21 cellular contexts compared by ENCODE assay signal in the genomic region with DNA sequence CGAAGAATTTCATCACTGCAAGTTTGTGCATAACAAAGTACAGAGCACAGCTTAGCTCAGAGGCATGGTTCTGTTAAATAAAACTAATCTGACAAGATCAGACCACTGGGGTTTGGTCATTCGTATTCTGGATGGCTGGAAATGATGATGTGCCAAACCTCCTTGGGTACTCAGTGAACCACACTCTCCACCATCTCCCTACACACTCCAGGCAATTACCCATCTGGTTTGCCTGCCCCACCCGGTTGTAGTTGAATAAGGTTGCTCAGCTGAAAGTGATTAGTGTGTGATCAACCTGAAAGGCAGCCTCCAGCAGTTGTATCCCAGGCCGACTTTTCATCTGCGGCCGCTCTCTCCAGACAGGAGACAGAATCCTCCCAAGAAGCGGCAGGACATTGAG.
DNase-seq lines count a peak whose midpoint lies in the region; ATAC-seq and TF ChIP-seq lines count a peak whose summit lies in the region.
"Had no signal": no experiment of that assay in that cellular context is flagged by ENCODE, and none has a peak within 500 bp of the region (broad histone marks: within the 10 kb centered on the region; RNA-seq: fewer than 3 reads in every experiment).

No MANE protein-coding gene starts in this region.

- H3K4me1 ChIP-seq in IMR-90 (ENCODE audit: control insufficient read depth, insufficient read depth, low read length): peaks cover 3% of the 10 kb centered on the region; the same call in 1 of the 2 replicates
- H3K4me1 ChIP-seq in adipocyte (ENCODE audit: control insufficient read depth, insufficient read depth, low read length): no peaks in the 10 kb centered on the region
- H3K4me1 ChIP-seq: BLaER1, thyroid gland had no signal

- peaks cover 13% of the 10 kb centered on the region for H3K9me3 Mint-ChIP-seq in activated CD4-positive, alpha-beta T cell treated with anti-CD3 and anti-CD28 coated beads, Interleukin-2, amount 10 ng/mL, durations not matched to agents 7 days and 5 days
- H3K9me3 Mint-ChIP-seq: memory B cell had no signal

- H4K20me1 ChIP-seq in IMR-90 (ENCODE audit: insufficient read depth, low read length): no peaks in the 10 kb centered on the region
- H4K20me1 ChIP-seq: BLaER1 had no signal

- H3K27me3 Mint-ChIP-seq in activated CD4-positive, alpha-beta T cell treated with anti-CD3 and anti-CD28 coated beads, Interleukin-2, amount 10 ng/mL, durations not matched to agents 7 days and 5 days: no peaks in the 10 kb centered on the region

- no peaks in the 10 kb centered on the region for H3K79me1 ChIP-seq in IMR-90 (ENCODE audit: low read depth in 1 of 2, low read length in 2 of 2)

- H3K4me1 Mint-ChIP-seq in activated CD4-positive, alpha-beta T cell treated with anti-CD3 and anti-CD28 coated beads, Interleukin-2, amount 10 ng/mL, durations not matched to agents 7 days and 5 days: no peaks in the 10 kb centered on the region
- H3K4me1 Mint-ChIP-seq: memory B cell, natural killer cell had no signal

- no peak overlapping the region for H2AK5ac ChIP-seq in IMR-90 (ENCODE audit: low read depth, low read length)

- no peak overlapping the region for H3K4me3 Mint-ChIP-seq in activated CD4-positive, alpha-beta T cell treated with anti-CD3 and anti-CD28 coated beads, Interleukin-2, amount 10 ng/mL, durations not matched to agents 7 days and 5 days
- H3K4me3 Mint-ChIP-seq: memory B cell, natural killer cell had no signal

- no peak for TF ChIP-seq CTCF in IMR-90 (conservative IDR thresholded peaks at IDR 0.05; ENCODE audit: low read depth, low read length)

- H4K8ac ChIP-seq in IMR-90 (ENCODE audit: low read depth in 2 of 2, low read length in 2 of 2): no peak overlapping the region

- no TSS peak for BruUV-seq in IMR-90 (replicated peaks; lab: Mats Ljungman, UMichigan)

- no peak overlapping the region for H2BK15ac ChIP-seq in IMR-90 (ENCODE audit: low read depth, low read length)

- TF ChIP-seq POLR2A in IMR-90 (IDR thresholded peaks at IDR 0.05; ENCODE audit: low read depth, low read length): no peak

- H3K18ac ChIP-seq in IMR-90 (ENCODE audit: low read depth, low read length): no peak overlapping the region

- no peak overlapping the region for H4K91ac ChIP-seq in IMR-90 (ENCODE audit: insufficient read depth, low read depth, low read length)

- H3K4me3 ChIP-seq in IMR-90 (ENCODE audit: insufficient read depth, low read depth, low read length): no peak overlapping the region
- no peak overlapping the region for H3K4me3 ChIP-seq in adipocyte (ENCODE audit: low read length)
- H3K4me3 ChIP-seq: adrenal gland, BLaER1, skin epidermis, thyroid gland had no signal

- H2AK9ac ChIP-seq in IMR-90 (replicated peaks; ENCODE audit: low read depth, low read length, poor library complexity): no peak overlapping the region

- CTCF ChIA-PET in IMR-90 (lab: Yijun Ruan, JAX): no interaction called here
- CTCF ChIA-PET in activated CD4-positive, alpha-beta T cell treated with anti-CD3 and anti-CD28 coated beads, Interleukin-2, amount 10 ng/mL, durations not matched to agents 7 days and 5 days (lab: Charles Lee): interaction anchor here (0.6 kb wide), 1 partner anchor 172 kb away, joined by 4 read pairs; no protein-coding TSS in a partner anchor

- no peak for TF ChIP-seq RAD21 in IMR-90 (IDR thresholded peaks at IDR 0.05; ENCODE audit: low read length)

- POLR2A ChIA-PET in IMR-90 (lab: Charles Lee; ENCODE audit: unreplicated experiment): no interaction called here
- POLR2A ChIA-PET in activated CD4-positive, alpha-beta T cell treated with anti-CD3 and anti-CD28 coated beads, Interleukin-2, amount 10 ng/mL, durations not matched to agents 7 days and 5 days (lab: Charles Lee): no interaction called here

- 93% methylated on average over 3 of the region's 7 CpGs; no CpG with 5 or more reads in 1 of the 2 experiments for WGBS in IMR-90 (ENCODE audit: extremely low coverage in 2 of 2, insufficient read length in 1 of 2), 2 experiments

- DNase-seq in IMR-90 (no peak), adipocyte (ENCODE audit: low read depth) (peak; percentile 92), glomerular visceral epithelial cell (ENCODE audit: extremely low spot score) (peak; percentile 7), activated T-cell treated with anti-CD3 and anti-CD28 coated beads for 4 hours (no peak), LoVo (ENCODE audit: low spot score) (no peak)
- DNase-seq in activated CD4-positive, alpha-beta T cell treated with anti-CD3 and anti-CD28 coated beads, Interleukin-2, amount 10 ng/mL, durations not matched to agents 7 days and 5 days: no peak
- DNase-seq: activated CD4-positive, alpha-beta T cell treated with anti-CD3 and anti-CD28 coated beads for 48 hours; activated effector memory CD4-positive, alpha-beta T cell treated with anti-CD3 and anti-CD28 coated beads, Interleukin-2, amount 50 U/mL, for 16 hours; adrenal gland; Kasumi-1; natural killer cell; NCI-H1105 treated with DMSO at 0.1 percent for 48 hours; NCI-H524 treated with DMSO at 0.1 percent for 48 hours; Right ventricle myocardium superior; stimulated activated naive CD8-positive, alpha-beta T cell treated with anti-CD3 and anti-CD28 coated beads, Interleukin-15, Interleukin-2, amounts not matched to agents 100 U/mL and 50 U/mL, for 24 hours; T-helper 1 cell; thyroid gland had no signal

- H3K9ac ChIP-seq in IMR-90 (ENCODE audit: low read depth, low read length): no peak overlapping the region
- no peak overlapping the region for H3K9ac ChIP-seq in adipocyte (ENCODE audit: low read length)
- H3K9ac ChIP-seq: BLaER1 had no signal

- dilution Hi-C loops in IMR-90 (cut with HindIII; ENCODE audit: low sequenced_read_pairs, unreplicated experiment): no loop called here

- H2BK20ac ChIP-seq in IMR-90 (ENCODE audit: low read depth, low read length): no peak overlapping the region; the same call in 1 of the 2 replicates

- H3K36me3 Mint-ChIP-seq in activated CD4-positive, alpha-beta T cell treated with anti-CD3 and anti-CD28 coated beads, Interleukin-2, amount 10 ng/mL, durations not matched to agents 7 days and 5 days (ENCODE audit: low read depth): no peaks in the 10 kb centered on the region
- H3K36me3 Mint-ChIP-seq: memory B cell had no signal

- no peak overlapping the region for H3K4me2 ChIP-seq in IMR-90 (ENCODE audit: low read depth, low read length)
- H3K4me2 ChIP-seq: BLaER1 had no signal

- H3K4ac ChIP-seq in IMR-90 (ENCODE audit: low read depth, low read length): peak overlapping the region; percentile 15; the same call in 1 of the 2 replicates

- H2BK120ac ChIP-seq in IMR-90 (ENCODE audit: low read depth, low read length): 0 out of 2 replicates have a peak overlapping the region, but pooled peaks have one; percentile 5

- H3K9me3 ChIP-seq in IMR-90 (ENCODE audit: control insufficient read depth, insufficient read depth, low read length): peaks cover 2% of the 10 kb centered on the region; the same call in 1 of the 2 replicates
- H3K9me3 ChIP-seq in adipocyte (ENCODE audit: control insufficient read depth, low read length): peaks cover 3% of the 10 kb centered on the region
- H3K9me3 ChIP-seq: adrenal gland, thyroid gland had no signal

- H3K27ac Mint-ChIP-seq in activated CD4-positive, alpha-beta T cell treated with anti-CD3 and anti-CD28 coated beads, Interleukin-2, amount 10 ng/mL, durations not matched to agents 7 days and 5 days: no peak overlapping the region
- H3K27ac Mint-ChIP-seq: memory B cell, natural killer cell had no signal

- no peak overlapping the region for H4K5ac ChIP-seq in IMR-90 (ENCODE audit: low read depth, low read length)

- ATAC-seq in IMR-90 (ENCODE audit: low read depth): no peak
- ATAC-seq in HG02981 (IDR thresholded peaks at IDR 0.05; ENCODE audit: unreplicated experiment): no peak
- ATAC-seq: natural killer cell; stimulated activated naive CD8-positive, alpha-beta T cell treated with anti-CD3 and anti-CD28 coated beads, Interleukin-15, Interleukin-2, amounts not matched to agents 100 U/mL and 50 U/mL, for 24 hours had no signal

- H3K56ac ChIP-seq in IMR-90 (ENCODE audit: extremely low read depth, insufficient read depth, low read length): no peak overlapping the region

- H2AFZ ChIP-seq in IMR-90 (replicated peaks; ENCODE audit: low read length, poor library complexity): peak overlapping the region; percentile 14

- H3K27me3 ChIP-seq in IMR-90 (ENCODE audit: control insufficient read depth, insufficient read depth, low read length) (no peaks in the 10 kb centered on the region), adipocyte (replicated peaks; ENCODE audit: control insufficient read depth, insufficient read depth, low read length) (no peaks in the 10 kb centered on the region)
- H3K27me3 ChIP-seq: adrenal gland, BLaER1, thyroid gland had no signal

- no peak overlapping the region for H3K23ac ChIP-seq in IMR-90 (ENCODE audit: low read depth, low read length)

- no peak overlapping the region for H3K27ac ChIP-seq in IMR-90 (ENCODE audit: insufficient read depth, low read length)
- H3K27ac ChIP-seq: adrenal gland, BLaER1, skin epidermis, thyroid gland had no signal

- no peak overlapping the region for H2BK5ac ChIP-seq in IMR-90 (ENCODE audit: low read depth, low read length, poor library complexity, severe bottlenecking)

- no peak overlapping the region for H3K14ac ChIP-seq in IMR-90 (replicated peaks; ENCODE audit: low read depth, low read length)

- H3K36me3 ChIP-seq in IMR-90 (ENCODE audit: control insufficient read depth, insufficient read depth, low read length) (no peaks in the 10 kb centered on the region), adipocyte (ENCODE audit: control insufficient read depth, insufficient read depth, low read length, severe bottlenecking) (no peaks in the 10 kb centered on the region)
- H3K36me3 ChIP-seq: adrenal gland, BLaER1, thyroid gland had no signal

- intact Hi-C loops in IMR-90 (cut with micrococcal nuclease): loop anchor here (5.0 kb wide), 1 partner anchor 369 kb away; a partner anchor contains a TSS

- H3K9me1 ChIP-seq in IMR-90 (ENCODE audit: insufficient read depth, low read length): peaks cover 3% of the 10 kb centered on the region; the same call in 1 of the 2 replicates

- in situ Hi-C loops in IMR-90 (cut with MboI; ENCODE audit: low sequenced_read_pairs): no loop called here

TF ChIP-seq in IMR-90, 13 proteins besides CTCF, POLR2A, EP300 and RAD21:
- TF ChIP-seq, protein P1, sequence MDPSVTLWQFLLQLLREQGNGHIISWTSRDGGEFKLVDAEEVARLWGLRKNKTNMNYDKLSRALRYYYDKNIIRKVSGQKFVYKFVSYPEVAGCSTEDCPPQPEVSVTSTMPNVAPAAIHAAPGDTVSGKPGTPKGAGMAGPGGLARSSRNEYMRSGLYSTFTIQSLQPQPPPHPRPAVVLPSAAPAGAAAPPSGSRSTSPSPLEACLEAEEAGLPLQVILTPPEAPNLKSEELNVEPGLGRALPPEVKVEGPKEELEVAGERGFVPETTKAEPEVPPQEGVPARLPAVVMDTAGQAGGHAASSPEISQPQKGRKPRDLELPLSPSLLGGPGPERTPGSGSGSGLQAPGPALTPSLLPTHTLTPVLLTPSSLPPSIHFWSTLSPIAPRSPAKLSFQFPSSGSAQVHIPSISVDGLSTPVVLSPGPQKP (IDR thresholded peaks at IDR 0.05; ENCODE audit: borderline replicate concordance, low read depth, low read length): no peak

Comparison
In these comparisons a context has a peak if more than half of its experiments do, and no peak if none do; other contexts are left out.
1. DNase-seq: peak in adipocyte (single experiment) and glomerular visceral epithelial cell (single experiment); none in IMR-90 (single experiment), activated T-cell treated with anti-CD3 and anti-CD28 coated beads for 4 hours (single experiment), LoVo (single experiment) and activated CD4-positive, alpha-beta T cell treated with anti-CD3 and anti-CD28 coated beads, Interleukin-2, amount 10 ng/mL, durations not matched to agents 7 days and 5 days (single experiment).